12 cellular contexts compared by ENCODE assay signal in genomic region chr22:27597703-27598444, GRCh38.
DNase-seq lines count a peak whose midpoint lies in the region; ATAC-seq and TF ChIP-seq lines count a peak whose summit lies in the region.
"Had no signal": no experiment of that assay in that cellular context is flagged by ENCODE, and none has a peak within 500 bp of the region (broad histone marks: within the 10 kb centered on the region; RNA-seq: fewer than 3 reads in every experiment).

No MANE protein-coding gene starts in this region.

- peak; percentile 21 for DNase-seq in NCI-H748 (lab: John Stamatoyannopoulos, UW; ENCODE audit: unreplicated experiment)
- no peak for DNase-seq in NCI-H748 treated with DMSO at 0.1 percent for 48 hours (lab: John Stamatoyannopoulos, UW)
- peak; percentile 8 for DNase-seq in NCI-H460 (ENCODE audit: extremely low read depth, low read depth)
- peak; percentile 41 to 62 for DNase-seq in erythroblast (lab: John Stamatoyannopoulos, UW)
- DNase-seq in spleen, result peak; percentile 9
- no peak for DNase-seq in NCI-H526 treated with DMSO at 0.1 percent for 48 hours (lab: John Stamatoyannopoulos, UW)
- no peak for DNase-seq in stimulated activated CD4-positive, alpha-beta T cell treated with anti-CD3 and anti-CD28 coated beads, Interleukin-2, amount 100 ng/mL, for 48 hours
- DNase-seq: activated T-cell treated with anti-CD3 and anti-CD28 coated beads for 4 hours; DND-41; effector CD4-positive, alpha-beta T cell; WERI-Rb-1 had no signal

- H3K27me3 ChIP-seq in spleen (replicated peaks in 1 of 7), result peaks cover 0 to 12% (median 0%) of the 10 kb centered on the region in 7 donors

- ATAC-seq in HG02970 (IDR thresholded peaks at IDR 0.05; ENCODE audit: low FRiP score, unreplicated experiment), result no peak

- H3K4me3 ChIP-seq in spleen, result no peak overlapping the region

- no peak for TF ChIP-seq POLR2A in erythroblast (IDR thresholded peaks at IDR 0.05; ENCODE audit: low read length)
- TF ChIP-seq POLR2A in spleen (IDR thresholded peaks at IDR 0.05), result no peak

- no peak for TF ChIP-seq CTCF in spleen (IDR thresholded peaks at IDR 0.05 in 8 of 11, conservative IDR thresholded peaks at IDR 0.05 in 3 of 11)

- no peaks in the 10 kb centered on the region for H3K36me3 ChIP-seq in spleen
- H3K36me3 ChIP-seq: WERI-Rb-1 had no signal

- no peaks in the 10 kb centered on the region for H3K9me3 ChIP-seq in spleen

- intact Hi-C loops in spleen (cut with DNase I; ENCODE audit: low total_unique reads), result no loop called here

- 62 to 91% (median 88%) methylated on average over 1 of the region's 1 CpG for WGBS in spleen, 5 donors

- H3K27ac ChIP-seq in spleen, result no peak overlapping the region
- H3K27ac ChIP-seq: WERI-Rb-1 had no signal

- no peaks in the 10 kb centered on the region for H3K4me1 ChIP-seq in spleen

Comparison
In these comparisons a context has a peak if more than half of its experiments do, and no peak if none do; other contexts are left out.
1. DNase-seq: peak in NCI-H748 (single experiment), NCI-H460 (single experiment), erythroblast (2 of 2) and spleen (single experiment); none in NCI-H748 treated with DMSO at 0.1 percent for 48 hours (single experiment), NCI-H526 treated with DMSO at 0.1 percent for 48 hours (single experiment) and stimulated activated CD4-positive, alpha-beta T cell treated with anti-CD3 and anti-CD28 coated beads, Interleukin-2, amount 100 ng/mL, for 48 hours (0 of 2).